In the genomic region with DNA sequence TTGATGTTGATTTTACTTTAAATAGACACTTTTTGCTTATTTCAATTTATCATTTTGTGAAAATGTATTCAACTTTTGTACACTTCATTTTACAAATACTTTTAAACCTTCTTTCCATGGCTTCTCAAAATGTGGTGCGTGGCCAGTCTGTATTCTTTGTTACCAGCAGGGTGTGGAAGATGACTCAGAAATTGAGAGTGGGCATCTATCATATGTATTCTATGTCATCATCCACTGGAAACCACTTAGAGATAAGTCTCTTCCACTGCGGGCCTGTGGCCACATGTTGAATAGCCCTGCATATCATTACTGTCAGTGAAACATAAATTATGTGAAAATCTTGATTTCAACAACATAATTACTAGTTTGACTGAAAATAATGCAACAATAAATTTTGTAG, we compare ENCODE assay signal across 27 cellular contexts. TPM values are rescaled to one million over a fixed set of nuclear protein-coding genes. Genes with fewer than 3 reads are reported as not detected.
"Had no signal": no experiment of that assay in that cellular context is flagged by ENCODE, and none has a peak within 500 bp of the region (broad histone marks: within the 10 kb centered on the region; RNA-seq: fewer than 3 reads in every experiment).

No MANE protein-coding gene starts in this region.

- H3K27ac ChIP-seq: esophagus muscularis mucosa, right lobe of liver, testis, transverse colon had no signal

- H3K4me1 ChIP-seq: esophagus muscularis mucosa, right lobe of liver, testis, transverse colon had no signal

- DNase-seq: activated CD4-positive, alpha-beta memory T cell treated with anti-CD3 and anti-CD28 coated beads, Interleukin-2, amount 10 ng/mL, durations not matched to agents 7 days and 5 days; activated CD4-positive, alpha-beta T cell treated with anti-CD3 and anti-CD28 coated beads for 1 hour; activated CD4-positive, alpha-beta T cell treated with anti-CD3 and anti-CD28 coated beads, Interleukin-2, amount 10 ng/mL, durations not matched to agents 7 days and 5 days; activated T-cell treated with anti-CD3 and anti-CD28 coated beads, Interleukin-2, amount 50 U/mL, for 4 hours; anterior cingulate cortex; caudate nucleus; cortex of kidney; effector memory CD8-positive, alpha-beta T cell; left ventricle myocardium superior; right lobe of liver; stimulated activated CD4-positive, alpha-beta T cell treated with anti-CD3 and anti-CD28 coated beads, Interleukin-2, amount 100 ng/mL, for 48 hours; stimulated activated naive CD8-positive, alpha-beta T cell treated with anti-CD3 and anti-CD28 coated beads, Interleukin-15, Interleukin-2, amounts not matched to agents 100 U/mL and 50 U/mL, for 24 hours; T-helper 2 cell; testis; transverse colon had no signal

- H3K27me3 ChIP-seq: esophagus muscularis mucosa, right lobe of liver, testis, transverse colon had no signal

- ATAC-seq: activated naive CD4-positive, alpha-beta T cell treated with anti-CD3 and anti-CD28 coated beads, Interleukin-2, amount 50 U/mL, for 72 hours; activated T-cell treated with anti-CD3 and anti-CD28 coated beads, Interleukin-2, amount 50 U/mL, for 4 hours; effector memory CD8-positive, alpha-beta T cell; left ventricle myocardium superior; right lobe of liver; stimulated activated naive CD8-positive, alpha-beta T cell treated with anti-CD3 and anti-CD28 coated beads, Interleukin-15, Interleukin-2, amounts not matched to agents 100 U/mL and 50 U/mL, for 24 hours; WTC11 had no signal

RNA-seq across cellular contexts. Expression of a gene that starts 52.6 kb away (rescaled TPM):
- total RNA-seq: activated CD4-positive, alpha-beta memory T cell treated with anti-CD3 and anti-CD28 coated beads, Interleukin-2, amount 10 ng/mL, durations not matched to agents 7 days and 5 days; activated CD4-positive, alpha-beta T cell treated with anti-CD3 and anti-CD28 coated beads, Interleukin-2, amount 10 ng/mL, durations not matched to agents 7 days and 5 days; activated naive CD4-positive, alpha-beta T cell treated with anti-CD3 and anti-CD28 coated beads, Interleukin-2, amount 50 U/mL, for 72 hours; activated T-cell treated with anti-CD3 and anti-CD28 coated beads, Interleukin-2, amount 50 U/mL, for 4 hours; activated T-helper 2 cell treated with anti-CD3 and anti-CD28 coated beads, Interferon-gamma antibody, Interleukin-2, Interleukin-4, amounts not matched to agents 10 μg/mL and 5 μg/mL and 100 μg/mL, durations not matched to agents 14 hours and 24 hours and 36 hours; chondrocyte; esophagus muscularis mucosa; frontal cortex; left ventricle myocardium superior; lung microvascular endothelial cell; mucosa of gallbladder; osteoblast; progenitor cell of endocrine pancreas; renal cortical epithelial cell; right lobe of liver; skeletal muscle tissue; testis; transverse colon; WTC11 had no signal
